8 cellular contexts compared by ENCODE assay signal in genomic region chr10:7817576-7817975, GRCh38. TPM values are rescaled to one million over a fixed set of nuclear protein-coding genes. Genes with fewer than 3 reads are reported as not detected.
A peak's percentile ranks its signal among the peaks of the same experiment; 100 is the strongest.
DNase-seq lines count a peak whose midpoint lies in the region; ATAC-seq and TF ChIP-seq lines count a peak whose summit lies in the region.

No MANE protein-coding gene starts in this region.

- peaks cover 35 to 51% (median 44%) of the 10 kb centered on the region in 3 donors for H3K4me1 Mint-ChIP-seq in CD8-positive, alpha-beta memory T cell
- H3K4me1 Mint-ChIP-seq in endodermal cell, result peaks cover 37% of the 10 kb centered on the region

- TF ChIP-seq CTCF in endodermal cell (conservative IDR thresholded peaks at IDR 0.05), result no peak
- no peak for TF ChIP-seq CTCF in neutrophil (IDR thresholded peaks at IDR 0.05)

- peaks cover 23% of the 10 kb centered on the region for H3K4me1 ChIP-seq in CD8-positive, alpha-beta memory T cell (ENCODE audit: insufficient read depth, low read length)
- H3K4me1 ChIP-seq in endodermal cell (ENCODE audit: control insufficient read depth, insufficient read depth, low read length) (no peaks in the 10 kb centered on the region), neutrophil (ENCODE audit: control insufficient read depth in 1 of 2, insufficient read depth in 1 of 2, low read depth in 1 of 2, low read length in 1 of 2) (peaks cover 11 to 22% of the 10 kb centered on the region in 2 experiments)

- ATAC-seq in HG02970 (IDR thresholded peaks at IDR 0.05; ENCODE audit: low FRiP score, unreplicated experiment), result no peak

- H3K36me3 Mint-ChIP-seq in CD8-positive, alpha-beta memory T cell, result peaks cover 0 to 29% (median 2%) of the 10 kb centered on the region in 3 donors
- no peaks in the 10 kb centered on the region for H3K36me3 Mint-ChIP-seq in endodermal cell (ENCODE audit: low read depth)

- peak overlapping the region; percentile 76 to 96 (median 90) for H3K27ac Mint-ChIP-seq in CD8-positive, alpha-beta memory T cell
- peak overlapping the region; percentile 97 for H3K27ac Mint-ChIP-seq in endodermal cell

- H3K4me3 ChIP-seq in CD8-positive, alpha-beta memory T cell (ENCODE audit: low read length), result peak overlapping the region; percentile 87
- H3K4me3 ChIP-seq in endodermal cell (ENCODE audit: low read length) (peak overlapping the region; percentile 87), neutrophil (ENCODE audit: low read depth in 1 of 2, low read length in 1 of 2) (peak overlapping the region; percentile 95 to 100)

- POLR2A ChIA-PET in CD8-positive, alpha-beta memory T cell (lab: Charles Lee), result interaction anchor here (1.0 to 4.0 kb wide), 4 partner anchors 9 to 30 kb away, joined by 3 to 39 read pairs (median 6); partner anchors contain the start of genes ATP5F1C and KIN

- peak overlapping the region; percentile 58 for H3K27ac ChIP-seq in CD8-positive, alpha-beta memory T cell (ENCODE audit: low read depth, low read length)
- H3K27ac ChIP-seq in endodermal cell (ENCODE audit: low read depth, low read length), result no peak overlapping the region
- H3K27ac ChIP-seq in neutrophil, result no peak overlapping the region

- WGBS in endodermal cell (ENCODE audit: insufficient coverage in 1 of 2, insufficient read length in 1 of 2), 2 experiments, result 26% methylated on average over 11 of the region's 12 CpGs; no CpG with 5 or more reads in 1 of the 2 experiments

- H3K9ac ChIP-seq in endodermal cell (ENCODE audit: extremely low read depth, low read length, poor library complexity, severe bottlenecking), result peak overlapping the region; percentile 72

- no peaks in the 10 kb centered on the region for H3K9me3 Mint-ChIP-seq in CD8-positive, alpha-beta memory T cell
- H3K9me3 Mint-ChIP-seq in endodermal cell, result no peaks in the 10 kb centered on the region

- peaks cover 0 to 8% of the 10 kb centered on the region in 2 donors for H3K27me3 Mint-ChIP-seq in CD8-positive, alpha-beta memory T cell
- no peaks in the 10 kb centered on the region for H3K27me3 Mint-ChIP-seq in endodermal cell (ENCODE audit: insufficient read depth)

- peak overlapping the region; percentile 94 to 100 (median 97) for H3K4me3 Mint-ChIP-seq in CD8-positive, alpha-beta memory T cell
- H3K4me3 Mint-ChIP-seq in endodermal cell, result peak overlapping the region; percentile 90

- H3K9me3 ChIP-seq in CD8-positive, alpha-beta memory T cell (ENCODE audit: low read length), result no peaks in the 10 kb centered on the region
- H3K9me3 ChIP-seq in endodermal cell (ENCODE audit: control insufficient read depth, low read length) (no peaks in the 10 kb centered on the region), neutrophil (no peaks in the 10 kb centered on the region)

- CTCF ChIA-PET in CD8-positive, alpha-beta memory T cell (lab: Charles Lee), result interaction anchor here (1.3 to 3.4 kb wide), 3 partner anchors 19 to 30 kb away, joined by 3 to 12 read pairs (median 3); partner anchors contain the start of genes ATP5F1C and KIN

- no peaks in the 10 kb centered on the region for H3K36me3 ChIP-seq in CD8-positive, alpha-beta memory T cell (ENCODE audit: insufficient read depth, low read length)
- H3K36me3 ChIP-seq in endodermal cell (ENCODE audit: control insufficient read depth, insufficient read depth, low read length), result peaks cover 4% of the 10 kb centered on the region
- no peaks in the 10 kb centered on the region for H3K36me3 ChIP-seq in neutrophil

- no peaks in the 10 kb centered on the region for H3K27me3 ChIP-seq in CD8-positive, alpha-beta memory T cell (ENCODE audit: insufficient read depth, low read length, poor library complexity, severe bottlenecking)
- no peaks in the 10 kb centered on the region for H3K27me3 ChIP-seq in endodermal cell (ENCODE audit: control insufficient read depth, insufficient read depth, low read length, poor library complexity, severe bottlenecking)
- H3K27me3 ChIP-seq in neutrophil, result peaks cover 18% of the 10 kb centered on the region

- DNase-seq in CD8-positive, alpha-beta memory T cell, result no peak
- DNase-seq in NCI-H69 (lab: John Stamatoyannopoulos, UW) (peak; percentile 12), endodermal cell (peak; percentile 65), NCI-H1048 (lab: John Stamatoyannopoulos, UW) (no peak), COLO829 (ENCODE audit: low spot score) (no peak), T-helper 9 cell (no peak)

RNA-seq across cellular contexts. Expression of gene TAF3, which starts 0.7 kb away (rescaled TPM):
- total RNA-seq in CD8-positive, alpha-beta memory T cell, result 10 to 100 TPM; 22.5 to 22.6 TPM
- 16.9 TPM for polyA plus RNA-seq in CD8-positive, alpha-beta memory T cell
- total RNA-seq in endodermal cell, result 10 to 100 TPM in 1 of 2 donors, 1 to 10 TPM in 1; 9.9 to 10.0 TPM
- 8.6 TPM for polyA plus RNA-seq in endodermal cell (2013, experiment 1 of 2)
- 8.2 TPM for polyA plus RNA-seq in endodermal cell (2013, experiment 2 of 2)

RNA-seq across cellular contexts. Expression of gene ATP5F1C, which starts 29.6 kb away (rescaled TPM):
- total RNA-seq in CD8-positive, alpha-beta memory T cell, result 100 to 1,000 TPM; 272 to 309 TPM
- polyA plus RNA-seq in CD8-positive, alpha-beta memory T cell, result 370 TPM
- total RNA-seq in endodermal cell, result 100 to 1,000 TPM; 248 to 287 TPM
- 220 TPM for polyA plus RNA-seq in endodermal cell (2013, experiment 1 of 2)
- polyA plus RNA-seq in endodermal cell (2013, experiment 2 of 2), result 229 TPM

RNA-seq across cellular contexts. Expression of gene KIN, which starts 29.8 kb away (rescaled TPM):
- 10 to 100 TPM; 15.4 to 17.7 TPM for total RNA-seq in CD8-positive, alpha-beta memory T cell
- polyA plus RNA-seq in CD8-positive, alpha-beta memory T cell, result 4.8 TPM
- total RNA-seq in endodermal cell, result 10 to 100 TPM; 17.9 TPM
- polyA plus RNA-seq in endodermal cell (2013, experiment 1 of 2), result 18.2 TPM
- 22.0 TPM for polyA plus RNA-seq in endodermal cell (2013, experiment 2 of 2)

Comparison
In these comparisons a context has a peak if more than half of its experiments do, and no peak if none do; other contexts are left out.
1. DNase-seq: peak in NCI-H69 (single experiment) and endodermal cell (single experiment); none in CD8-positive, alpha-beta memory T cell (0 of 5), NCI-H1048 (single experiment), COLO829 (single experiment) and T-helper 9 cell (single experiment).
2. Peak in every context shown above with its lines, with median percentiles within 50 percentile points of each other: H3K4me3 ChIP-seq.